In genomic region chr9:112725961-112726360, GRCh38 we compare ENCODE assay signal across 13 cellular contexts. TPM values are rescaled to one million over a fixed set of nuclear protein-coding genes. Genes with fewer than 3 reads are reported as not detected.
DNase-seq lines count a peak whose midpoint lies in the region; ATAC-seq lines count a peak whose summit lies in the region.
"Had no signal": no experiment of that assay in that cellular context is flagged by ENCODE, and none has a peak within 500 bp of the region (broad histone marks: within the 10 kb centered on the region; RNA-seq: fewer than 3 reads in every experiment).

No MANE protein-coding gene starts in this region.

- POLR2A ChIA-PET in activated CD4-positive, alpha-beta T cell treated with anti-CD3 and anti-CD28 coated beads, Interleukin-2, amount 10 ng/mL, durations not matched to agents 7 days and 5 days (lab: Charles Lee) = no interaction called here

- no peaks in the 10 kb centered on the region for H3K27me3 Mint-ChIP-seq in dendritic cell treated with granulocyte-macrophage colony-stimulating factor and Interleukin-4, amounts not matched to agents 40 ng/mL and 50 ng/mL, for 4 days
- H3K27me3 Mint-ChIP-seq in immature natural killer cell (ENCODE audit: low read depth in 3 of 3) = peaks cover 0 to 2% (median 0%) of the 10 kb centered on the region in 3 donors
- no peaks in the 10 kb centered on the region for H3K27me3 Mint-ChIP-seq in activated CD4-positive, alpha-beta T cell treated with anti-CD3 and anti-CD28 coated beads, Interleukin-2, amount 10 ng/mL, durations not matched to agents 7 days and 5 days
- H3K27me3 Mint-ChIP-seq: activated naive CD8-positive, alpha-beta T cell had no signal

- CTCF ChIA-PET in activated CD4-positive, alpha-beta T cell treated with anti-CD3 and anti-CD28 coated beads, Interleukin-2, amount 10 ng/mL, durations not matched to agents 7 days and 5 days (lab: Charles Lee) = no interaction called here

- peak; percentile 58 for ATAC-seq in GM19351 (IDR thresholded peaks at IDR 0.05; ENCODE audit: unreplicated experiment)
- peak; percentile 58 for ATAC-seq in HG03159 (IDR thresholded peaks at IDR 0.05; ENCODE audit: unreplicated experiment)

- H3K4me1 Mint-ChIP-seq in dendritic cell treated with granulocyte-macrophage colony-stimulating factor and Interleukin-4, amounts not matched to agents 40 ng/mL and 50 ng/mL, for 4 days (ENCODE audit: low read depth) = peaks cover 33% of the 10 kb centered on the region
- H3K4me1 Mint-ChIP-seq in immature natural killer cell = no peaks in the 10 kb centered on the region
- no peaks in the 10 kb centered on the region for H3K4me1 Mint-ChIP-seq in activated CD4-positive, alpha-beta T cell treated with anti-CD3 and anti-CD28 coated beads, Interleukin-2, amount 10 ng/mL, durations not matched to agents 7 days and 5 days
- H3K4me1 Mint-ChIP-seq: endodermal cell had no signal

- H3K9me3 Mint-ChIP-seq in dendritic cell treated with granulocyte-macrophage colony-stimulating factor and Interleukin-4, amounts not matched to agents 40 ng/mL and 50 ng/mL, for 4 days = no peaks in the 10 kb centered on the region
- H3K9me3 Mint-ChIP-seq in immature natural killer cell = no peaks in the 10 kb centered on the region
- no peaks in the 10 kb centered on the region for H3K9me3 Mint-ChIP-seq in activated CD4-positive, alpha-beta T cell treated with anti-CD3 and anti-CD28 coated beads, Interleukin-2, amount 10 ng/mL, durations not matched to agents 7 days and 5 days
- H3K9me3 Mint-ChIP-seq: endodermal cell had no signal

- no peak overlapping the region for H3K4me3 Mint-ChIP-seq in dendritic cell treated with granulocyte-macrophage colony-stimulating factor and Interleukin-4, amounts not matched to agents 40 ng/mL and 50 ng/mL, for 4 days
- no peak overlapping the region for H3K4me3 Mint-ChIP-seq in immature natural killer cell
- no peak overlapping the region for H3K4me3 Mint-ChIP-seq in activated CD4-positive, alpha-beta T cell treated with anti-CD3 and anti-CD28 coated beads, Interleukin-2, amount 10 ng/mL, durations not matched to agents 7 days and 5 days
- H3K4me3 Mint-ChIP-seq: activated naive CD8-positive, alpha-beta T cell; endodermal cell had no signal

- H3K36me3 Mint-ChIP-seq in dendritic cell treated with granulocyte-macrophage colony-stimulating factor and Interleukin-4, amounts not matched to agents 40 ng/mL and 50 ng/mL, for 4 days (ENCODE audit: low read depth) = no peaks in the 10 kb centered on the region
- H3K36me3 Mint-ChIP-seq in immature natural killer cell = no peaks in the 10 kb centered on the region
- H3K36me3 Mint-ChIP-seq in activated CD4-positive, alpha-beta T cell treated with anti-CD3 and anti-CD28 coated beads, Interleukin-2, amount 10 ng/mL, durations not matched to agents 7 days and 5 days (ENCODE audit: low read depth) = no peaks in the 10 kb centered on the region
- H3K36me3 Mint-ChIP-seq: activated naive CD8-positive, alpha-beta T cell had no signal

- DNase-seq in NCI-H1930 (lab: John Stamatoyannopoulos, UW) (no peak), immature natural killer cell (no peak), cerebellar cortex (ENCODE audit: low spot score) (no peak)
- no peak for DNase-seq in activated CD4-positive, alpha-beta T cell treated with anti-CD3 and anti-CD28 coated beads, Interleukin-2, amount 10 ng/mL, durations not matched to agents 7 days and 5 days
- DNase-seq: endodermal cell, glutamatergic neuron, NCI-H2081 treated with DMSO at 0.1 percent for 48 hours, retina, thyroid gland had no signal

- intact Hi-C loops in dendritic cell treated with granulocyte-macrophage colony-stimulating factor and Interleukin-4, amounts not matched to agents 40 ng/mL and 50 ng/mL, for 4 days (cut with micrococcal nuclease) = loop anchor here (2.0 kb wide), 1 partner anchor 25 kb away; the partner anchor contains the start of gene SNX30

- peak overlapping the region; percentile 27 for H3K27ac Mint-ChIP-seq in dendritic cell treated with granulocyte-macrophage colony-stimulating factor and Interleukin-4, amounts not matched to agents 40 ng/mL and 50 ng/mL, for 4 days
- no peak overlapping the region for H3K27ac Mint-ChIP-seq in immature natural killer cell
- H3K27ac Mint-ChIP-seq in activated CD4-positive, alpha-beta T cell treated with anti-CD3 and anti-CD28 coated beads, Interleukin-2, amount 10 ng/mL, durations not matched to agents 7 days and 5 days = no peak overlapping the region
- H3K27ac Mint-ChIP-seq: activated naive CD8-positive, alpha-beta T cell; endodermal cell had no signal

RNA-seq across cellular contexts. Expression of gene INIP, which starts 8.0 kb away (rescaled TPM):
- 10 to 100 TPM; 27.9 to 39.6 (median 34.3) TPM for polyA plus RNA-seq in immature natural killer cell
- 10 to 100 TPM; 40.3 to 46.5 TPM for total RNA-seq in activated CD4-positive, alpha-beta T cell treated with anti-CD3 and anti-CD28 coated beads, Interleukin-2, amount 10 ng/mL, durations not matched to agents 7 days and 5 days

RNA-seq across cellular contexts. Expression of gene SNX30, which starts 24.6 kb away (rescaled TPM):
- polyA plus RNA-seq in immature natural killer cell = 1 to 10 TPM; 1.1 to 3.1 (median 2.1) TPM
- 1 to 10 TPM; 6.9 to 7.4 TPM for total RNA-seq in activated CD4-positive, alpha-beta T cell treated with anti-CD3 and anti-CD28 coated beads, Interleukin-2, amount 10 ng/mL, durations not matched to agents 7 days and 5 days
